8 cellular contexts compared by ENCODE assay signal in genomic region chr2:69082430-69082997, GRCh38.
DNase-seq lines count a peak whose midpoint lies in the region; ATAC-seq and TF ChIP-seq lines count a peak whose summit lies in the region.

No MANE protein-coding gene starts in this region.

- DNase-seq in COR-L47 (lab: John Stamatoyannopoulos, UW) (peak; percentile 80), NCI-H345 (lab: John Stamatoyannopoulos, UW) (peak; percentile 82), coronary artery (ENCODE audit: low spot score) (no peak), myocyte (ENCODE audit: low read depth) (peak; percentile 80), DMS114 treated with DMSO at 0.1 percent for 48 hours (lab: John Stamatoyannopoulos, UW; ENCODE audit: unreplicated experiment) (no peak), NCI-H146 (lab: John Stamatoyannopoulos, UW) (no peak), NCI-H526 (lab: John Stamatoyannopoulos, UW) (no peak)

- ATAC-seq in HG03520 (IDR thresholded peaks at IDR 0.05; ENCODE audit: unreplicated experiment), result no peak

- no peak overlapping the region for H3K4me3 ChIP-seq in coronary artery

- peak overlapping the region; percentile 60 to 80 for H3K27ac ChIP-seq in coronary artery

- TF ChIP-seq CTCF in coronary artery (IDR thresholded peaks at IDR 0.05), result no peak

Comparison
In these comparisons a context has a peak if more than half of its experiments do, and no peak if none do; other contexts are left out.
1. DNase-seq: peak in COR-L47 (single experiment), NCI-H345 (single experiment) and myocyte (single experiment); none in coronary artery (single experiment), DMS114 treated with DMSO at 0.1 percent for 48 hours (single experiment), NCI-H146 (single experiment) and NCI-H526 (0 of 2).